2 cellular contexts compared by ENCODE assay signal in the genomic region with DNA sequence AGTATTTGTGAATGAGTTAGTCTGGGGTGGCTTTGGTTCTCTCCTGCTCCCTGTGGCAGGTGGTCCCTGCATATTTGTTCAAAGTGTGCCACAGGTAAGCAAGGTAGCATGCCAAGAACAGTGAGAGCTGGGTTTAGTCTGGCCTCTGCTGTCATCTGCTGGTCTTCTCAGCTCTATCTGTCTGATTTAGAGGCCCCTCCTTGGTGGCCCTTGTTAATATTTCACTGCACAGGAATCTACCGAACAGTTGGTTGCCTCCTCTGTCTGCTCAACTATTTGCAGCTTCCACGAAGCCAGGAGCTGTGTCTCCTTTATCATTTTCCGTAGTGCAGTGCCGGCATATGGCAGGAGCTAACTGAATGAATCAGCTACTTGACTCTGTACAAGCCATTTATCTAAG.
TF ChIP-seq lines count a peak whose summit lies in the region.

No MANE protein-coding gene starts in this region.

TF ChIP-seq in HCT116, 20 proteins besides CTCF, POLR2A, EP300 and RAD21:
- TF ChIP-seq JUND (IDR thresholded peaks at IDR 0.05) (no peak), TCF7L2 (IDR thresholded peaks at IDR 0.05; ENCODE audit: borderline replicate concordance, extremely low read depth, insufficient read depth, insufficient read length) (no peak), ELF1 (IDR thresholded peaks at IDR 0.05; ENCODE audit: borderline replicate concordance, low read depth) (no peak), EGR1 (IDR thresholded peaks at IDR 0.05; ENCODE audit: low read depth) (no peak)

TF ChIP-seq in K562, 482 proteins besides CTCF, POLR2A, EP300 and RAD21:
- TF ChIP-seq ZNF444 (CRISPR knock-in tag; IDR thresholded peaks at IDR 0.05) (no peak), TFAM (CRISPR knock-in tag; conservative IDR thresholded peaks at IDR 0.05) (no peak)
- TF ChIP-seq, protein P1, sequence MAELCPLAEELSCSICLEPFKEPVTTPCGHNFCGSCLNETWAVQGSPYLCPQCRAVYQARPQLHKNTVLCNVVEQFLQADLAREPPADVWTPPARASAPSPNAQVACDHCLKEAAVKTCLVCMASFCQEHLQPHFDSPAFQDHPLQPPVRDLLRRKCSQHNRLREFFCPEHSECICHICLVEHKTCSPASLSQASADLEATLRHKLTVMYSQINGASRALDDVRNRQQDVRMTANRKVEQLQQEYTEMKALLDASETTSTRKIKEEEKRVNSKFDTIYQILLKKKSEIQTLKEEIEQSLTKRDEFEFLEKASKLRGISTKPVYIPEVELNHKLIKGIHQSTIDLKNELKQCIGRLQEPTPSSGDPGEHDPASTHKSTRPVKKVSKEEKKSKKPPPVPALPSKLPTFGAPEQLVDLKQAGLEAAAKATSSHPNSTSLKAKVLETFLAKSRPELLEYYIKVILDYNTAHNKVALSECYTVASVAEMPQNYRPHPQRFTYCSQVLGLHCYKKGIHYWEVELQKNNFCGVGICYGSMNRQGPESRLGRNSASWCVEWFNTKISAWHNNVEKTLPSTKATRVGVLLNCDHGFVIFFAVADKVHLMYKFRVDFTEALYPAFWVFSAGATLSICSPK (IDR thresholded peaks at IDR 0.05; ENCODE audit: borderline replicate concordance): no peak
- TF ChIP-seq, protein P2, sequence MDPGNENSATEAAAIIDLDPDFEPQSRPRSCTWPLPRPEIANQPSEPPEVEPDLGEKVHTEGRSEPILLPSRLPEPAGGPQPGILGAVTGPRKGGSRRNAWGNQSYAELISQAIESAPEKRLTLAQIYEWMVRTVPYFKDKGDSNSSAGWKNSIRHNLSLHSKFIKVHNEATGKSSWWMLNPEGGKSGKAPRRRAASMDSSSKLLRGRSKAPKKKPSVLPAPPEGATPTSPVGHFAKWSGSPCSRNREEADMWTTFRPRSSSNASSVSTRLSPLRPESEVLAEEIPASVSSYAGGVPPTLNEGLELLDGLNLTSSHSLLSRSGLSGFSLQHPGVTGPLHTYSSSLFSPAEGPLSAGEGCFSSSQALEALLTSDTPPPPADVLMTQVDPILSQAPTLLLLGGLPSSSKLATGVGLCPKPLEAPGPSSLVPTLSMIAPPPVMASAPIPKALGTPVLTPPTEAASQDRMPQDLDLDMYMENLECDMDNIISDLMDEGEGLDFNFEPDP (CRISPR knock-in tag; IDR thresholded peaks at IDR 0.05): no peak
